19 cellular contexts compared by ENCODE assay signal in the genomic region with DNA sequence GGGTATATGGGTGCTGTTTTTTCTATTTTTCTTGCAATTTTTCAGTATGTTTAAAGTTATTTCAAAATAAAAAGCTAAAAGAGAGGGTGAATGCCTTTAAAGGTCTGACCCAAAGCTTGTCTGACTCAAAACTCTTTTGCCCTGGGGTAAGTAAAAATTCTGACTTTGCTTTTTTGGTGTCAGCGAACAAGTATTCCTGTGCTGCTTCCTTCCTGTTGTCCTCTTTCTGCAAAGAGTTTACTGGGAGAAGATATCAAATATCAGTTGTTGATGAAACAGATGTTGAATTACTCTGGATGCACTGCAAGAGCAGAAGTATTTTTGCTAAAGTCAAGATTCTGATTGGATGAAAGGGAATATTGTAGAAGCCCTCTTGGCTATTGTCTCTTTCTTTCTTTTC.
DNase-seq lines count a peak whose midpoint lies in the region; ATAC-seq, FAIRE-seq and TF ChIP-seq lines count a peak whose summit lies in the region.
"Had no signal": no experiment of that assay in that cellular context is flagged by ENCODE, and none has a peak within 500 bp of the region (broad histone marks: within the 10 kb centered on the region; RNA-seq: fewer than 3 reads in every experiment).

No MANE protein-coding gene starts in this region.

- H2AFZ ChIP-seq in GM23338: peak overlapping the region; percentile 25; the same call in 1 of the 2 replicates

- H3K4me3 ChIP-seq in GM23338: no peak overlapping the region
- H3K4me3 ChIP-seq in SK-N-MC: no peak overlapping the region
- no peak overlapping the region for H3K4me3 ChIP-seq in tibial artery
- H3K4me3 ChIP-seq: K562 had no signal

- H3K9me3 ChIP-seq in SK-N-MC (ENCODE audit: low read depth, low read length) (no peaks in the 10 kb centered on the region), tibial artery (no peaks in the 10 kb centered on the region)

- H3K27me3 ChIP-seq in GM23338 (ENCODE audit: insufficient read depth): no peaks in the 10 kb centered on the region
- H3K27me3 ChIP-seq in tibial artery: no peaks in the 10 kb centered on the region

- FAIRE-seq in HTR-8/SVneo (lab: Jason Lieb, UNC): no peak
- FAIRE-seq: A204.1, K562 had no signal

- H3K36me3 ChIP-seq in GM23338 (ENCODE audit: insufficient read depth) (no peaks in the 10 kb centered on the region), SK-N-MC (ENCODE audit: insufficient read depth, low read length) (no peaks in the 10 kb centered on the region), tibial artery (no peaks in the 10 kb centered on the region)

- no peaks in the 10 kb centered on the region for H3K36me3 Mint-ChIP-seq in GM23338 (ENCODE audit: low read depth)
- H3K36me3 Mint-ChIP-seq: CD4-positive, alpha-beta memory T cell; T-cell had no signal

- DNase-seq in AG09319 (ENCODE audit: extremely low read depth, low read depth): peak; percentile 4
- no peak for DNase-seq in GM23338 (ENCODE audit: low spot score)
- DNase-seq in SK-N-MC (ENCODE audit: low read depth, low spot score): peak; percentile 12
- DNase-seq in iris pigment epithelial cell (ENCODE audit: low read depth): peak; percentile 18
- no peak for DNase-seq in HTR-8/SVneo (ENCODE audit: insufficient read length, low spot score)
- no peak for DNase-seq in NCI-H2029 (lab: John Stamatoyannopoulos, UW)
- no peak for DNase-seq in tibial artery
- DNase-seq: CD4-positive, alpha-beta memory T cell; DMS53; H7; NCI-H1105; NCI-H446 treated with DMSO at 0.1 percent for 48 hours; OCI-M1; SHP77 treated with DMSO at 0.1 percent for 48 hours; T-cell had no signal

- no peak for ATAC-seq in GM23338
- no peak for ATAC-seq in HG03432 (IDR thresholded peaks at IDR 0.05; ENCODE audit: unreplicated experiment)
- ATAC-seq: K562, SK-N-SH treated with all-trans-retinoic acid at 6 μM for 48 hours, T-cell had no signal

- H3K27me3 Mint-ChIP-seq in GM23338 (ENCODE audit: insufficient read depth, low read depth, poor library complexity): no peaks in the 10 kb centered on the region

- no peak overlapping the region for H3K27ac Mint-ChIP-seq in GM23338
- H3K27ac Mint-ChIP-seq: CD4-positive, alpha-beta memory T cell; T-cell had no signal

- H3K9me3 Mint-ChIP-seq in GM23338: no peaks in the 10 kb centered on the region
- H3K9me3 Mint-ChIP-seq: CD4-positive, alpha-beta memory T cell; T-cell had no signal

- no peak overlapping the region for H3K4me2 ChIP-seq in GM23338

- H3K4me1 Mint-ChIP-seq in GM23338: peaks cover 16% of the 10 kb centered on the region; the same call in 2 of the 3 replicates
- H3K4me1 Mint-ChIP-seq: CD4-positive, alpha-beta memory T cell; T-cell had no signal

- no peaks in the 10 kb centered on the region for H3K9me2 ChIP-seq in GM23338 (ENCODE audit: insufficient read depth)

- no peak overlapping the region for H3K27ac ChIP-seq in GM23338 (ENCODE audit: low read depth)
- H3K27ac ChIP-seq in SK-N-MC: no peak overlapping the region
- H3K27ac ChIP-seq in tibial artery: no peak overlapping the region

- no peak for TF ChIP-seq CTCF in AG09319 (IDR thresholded peaks at IDR 0.05; ENCODE audit: low read depth, low read length)
- no peak for TF ChIP-seq CTCF in GM23338 (conservative IDR thresholded peaks at IDR 0.05; ENCODE audit: low read depth in 2 of 2)
- TF ChIP-seq CTCF in tibial artery (IDR thresholded peaks at IDR 0.05): no peak

- no peaks in the 10 kb centered on the region for H3K79me2 ChIP-seq in GM23338 (replicated peaks; ENCODE audit: insufficient read depth)

- no peak overlapping the region for H3K9ac ChIP-seq in SK-N-MC (ENCODE audit: insufficient read length)

- intact Hi-C loops in tibial artery (cut with DNase I; ENCODE audit: low total_unique reads): no loop called here

- H3K4me1 ChIP-seq in GM23338 (ENCODE audit: insufficient read depth) (peaks cover 11% of the 10 kb centered on the region), tibial artery (peaks cover 0 to 38% (median 6%) of the 10 kb centered on the region in 4 donors)

- no peak overlapping the region for H3K4me3 Mint-ChIP-seq in GM23338
- H3K4me3 Mint-ChIP-seq: CD4-positive, alpha-beta memory T cell; T-cell had no signal

- H4K20me1 ChIP-seq in GM23338 (replicated peaks; ENCODE audit: insufficient read depth): no peaks in the 10 kb centered on the region

- H3F3A ChIP-seq in GM23338 (replicated peaks; ENCODE audit: low read depth): no peaks in the 10 kb centered on the region

TF ChIP-seq in GM23338, 12 proteins besides CTCF, POLR2A, EP300 and RAD21 (continues in another document):
- no peak for TF ChIP-seq CREB1 (CRISPR knock-in tag; IDR thresholded peaks at IDR 0.05; ENCODE audit: low read depth)
- no peak for TF ChIP-seq NANOG (IDR thresholded peaks at IDR 0.05; ENCODE audit: borderline replicate concordance)
- TF ChIP-seq, protein P1, sequence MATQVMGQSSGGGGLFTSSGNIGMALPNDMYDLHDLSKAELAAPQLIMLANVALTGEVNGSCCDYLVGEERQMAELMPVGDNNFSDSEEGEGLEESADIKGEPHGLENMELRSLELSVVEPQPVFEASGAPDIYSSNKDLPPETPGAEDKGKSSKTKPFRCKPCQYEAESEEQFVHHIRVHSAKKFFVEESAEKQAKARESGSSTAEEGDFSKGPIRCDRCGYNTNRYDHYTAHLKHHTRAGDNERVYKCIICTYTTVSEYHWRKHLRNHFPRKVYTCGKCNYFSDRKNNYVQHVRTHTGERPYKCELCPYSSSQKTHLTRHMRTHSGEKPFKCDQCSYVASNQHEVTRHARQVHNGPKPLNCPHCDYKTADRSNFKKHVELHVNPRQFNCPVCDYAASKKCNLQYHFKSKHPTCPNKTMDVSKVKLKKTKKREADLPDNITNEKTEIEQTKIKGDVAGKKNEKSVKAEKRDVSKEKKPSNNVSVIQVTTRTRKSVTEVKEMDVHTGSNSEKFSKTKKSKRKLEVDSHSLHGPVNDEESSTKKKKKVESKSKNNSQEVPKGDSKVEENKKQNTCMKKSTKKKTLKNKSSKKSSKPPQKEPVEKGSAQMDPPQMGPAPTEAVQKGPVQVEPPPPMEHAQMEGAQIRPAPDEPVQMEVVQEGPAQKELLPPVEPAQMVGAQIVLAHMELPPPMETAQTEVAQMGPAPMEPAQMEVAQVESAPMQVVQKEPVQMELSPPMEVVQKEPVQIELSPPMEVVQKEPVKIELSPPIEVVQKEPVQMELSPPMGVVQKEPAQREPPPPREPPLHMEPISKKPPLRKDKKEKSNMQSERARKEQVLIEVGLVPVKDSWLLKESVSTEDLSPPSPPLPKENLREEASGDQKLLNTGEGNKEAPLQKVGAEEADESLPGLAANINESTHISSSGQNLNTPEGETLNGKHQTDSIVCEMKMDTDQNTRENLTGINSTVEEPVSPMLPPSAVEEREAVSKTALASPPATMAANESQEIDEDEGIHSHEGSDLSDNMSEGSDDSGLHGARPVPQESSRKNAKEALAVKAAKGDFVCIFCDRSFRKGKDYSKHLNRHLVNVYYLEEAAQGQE (IDR thresholded peaks at IDR 0.05; ENCODE audit: unreplicated experiment): no peak
- no peak for TF ChIP-seq ZNF114 (CRISPR knock-in tag; IDR thresholded peaks at IDR 0.05)

Comparison
In these comparisons a context has a peak if more than half of its experiments do, and no peak if none do; other contexts are left out.
1. DNase-seq: peak in AG09319 (single experiment), SK-N-MC (single experiment) and iris pigment epithelial cell (single experiment); none in GM23338 (single experiment), HTR-8/SVneo (single experiment), NCI-H2029 (single experiment) and tibial artery (0 of 2).